21 cellular contexts compared by ENCODE assay signal in genomic region chr16:78832100-78832499, GRCh38.
DNase-seq lines count a peak whose midpoint lies in the region; ATAC-seq and TF ChIP-seq lines count a peak whose summit lies in the region.
"Had no signal": no experiment of that assay in that cellular context is flagged by ENCODE, and none has a peak within 500 bp of the region (broad histone marks: within the 10 kb centered on the region; RNA-seq: fewer than 3 reads in every experiment).

No MANE protein-coding gene starts in this region.

- no peak overlapping the region for H3K56ac ChIP-seq in H9 (ENCODE audit: insufficient read length, low read depth, low read length)

- H3K79me2 ChIP-seq in H9 (ENCODE audit: insufficient read depth, low read length) = no peaks in the 10 kb centered on the region

- no peak overlapping the region for H3T11ph ChIP-seq in H9 (ENCODE audit: low read length)

- peak overlapping the region; percentile 23 for H3K27ac ChIP-seq in H9 (ENCODE audit: insufficient read length, low read depth, low read length)
- H3K27ac ChIP-seq: BLaER1 had no signal

- H3K23me2 ChIP-seq in H9 (ENCODE audit: insufficient read length, low read depth, low read length, poor library complexity, severe bottlenecking) = no peaks in the 10 kb centered on the region

- H3K4me3 Mint-ChIP-seq in H9 (no peak overlapping the region), T-helper 17 cell (peak overlapping the region; percentile 4)
- no peak overlapping the region for H3K4me3 Mint-ChIP-seq in stimulated activated effector memory CD8-positive, alpha-beta T cell treated with anti-CD3 and anti-CD28 coated beads, Interleukin-12 subunit alpha, Interleukin-12 subunit beta, amount 100 ng/mL, for 72 hours
- H3K4me3 Mint-ChIP-seq: CD14-positive monocyte; CD4-positive, alpha-beta memory T cell; CD4-positive, CD25-positive, alpha-beta regulatory T cell; CD8-positive, alpha-beta memory T cell had no signal

- no peak overlapping the region for H2AFZ ChIP-seq in H9 (ENCODE audit: low read length)

- H3K14ac ChIP-seq in H9 (ENCODE audit: insufficient read depth, low read length) = no peak overlapping the region

- no peaks in the 10 kb centered on the region for H3K9me3 ChIP-seq in H9 (ENCODE audit: control insufficient read depth, low read depth, low read length)
- H3K9me3 ChIP-seq in T-helper 17 cell (ENCODE audit: control insufficient read depth, low read length, poor library complexity, severe bottlenecking) = no peaks in the 10 kb centered on the region
- H3K9me3 ChIP-seq: BE2C, BLaER1 had no signal

- no peak overlapping the region for H2AK5ac ChIP-seq in H9 (ENCODE audit: insufficient read length, low read length)

- peaks cover 9 to 12% of the 10 kb centered on the region in 2 experiments for H3K4me1 Mint-ChIP-seq in H9
- H3K4me1 Mint-ChIP-seq in T-helper 17 cell = peaks cover 14% of the 10 kb centered on the region
- peaks cover 19% of the 10 kb centered on the region for H3K4me1 Mint-ChIP-seq in stimulated activated effector memory CD8-positive, alpha-beta T cell treated with anti-CD3 and anti-CD28 coated beads, Interleukin-12 subunit alpha, Interleukin-12 subunit beta, amount 100 ng/mL, for 72 hours
- H3K4me1 Mint-ChIP-seq: CD14-positive monocyte had no signal

- no peak overlapping the region for H4K91ac ChIP-seq in H9 (ENCODE audit: insufficient read length, low read depth, low read length)

- H3K18ac ChIP-seq in H9 (ENCODE audit: insufficient read length, low read depth, low read length) = no peak overlapping the region

- DNase-seq in H9 = no peak
- DNase-seq in T-helper 17 cell = no peak
- no peak for DNase-seq in stimulated activated effector memory CD8-positive, alpha-beta T cell treated with anti-CD3 and anti-CD28 coated beads, Interleukin-12 subunit alpha, Interleukin-12 subunit beta, amount 100 ng/mL, for 72 hours (ENCODE audit: low spot score in 2 of 2)
- no peak for DNase-seq in middle frontal gyrus (ENCODE audit: extremely low spot score, low spot score)
- DNase-seq in NCI-H510A (lab: John Stamatoyannopoulos, UW) = no peak
- DNase-seq: 8988T; ACHN; BE2C; C1 segment of cervical spinal cord; CD4-positive, alpha-beta memory T cell; CD4-positive, CD25-positive, alpha-beta regulatory T cell; CD8-positive, alpha-beta memory T cell; COR-L47; DMS 273 treated with DMSO at 0.1 percent for 48 hours; DMS153; DMS53; DMS79; GF-D8 had no signal

- no peak overlapping the region for H2BK12ac ChIP-seq in H9 (ENCODE audit: insufficient read length, low read depth, low read length)

- TF ChIP-seq CTCF in H9 (conservative IDR thresholded peaks at IDR 0.05) = no peak

- H3K27me3 ChIP-seq in H9 (ENCODE audit: insufficient read depth, low read length) = no peaks in the 10 kb centered on the region
- H3K27me3 ChIP-seq: BE2C, BLaER1 had no signal

- WGBS in H9 (ENCODE audit: extremely low coverage, insufficient read length, low lambda C conversion rate) = no CpG with 5 or more reads among the region's 2 CpGs

- H3K4me2 ChIP-seq in H9 (ENCODE audit: insufficient read depth, insufficient read length, low read length) = no peak overlapping the region
- H3K4me2 ChIP-seq: BLaER1 had no signal

- no peak overlapping the region for H3K23ac ChIP-seq in H9 (ENCODE audit: insufficient read length, low read depth, low read length)

- H3K36me3 Mint-ChIP-seq in H9 (ENCODE audit: insufficient read depth in 1 of 3, low read depth in 3 of 3) (no peaks in the 10 kb centered on the region), T-helper 17 cell (ENCODE audit: low read depth) (no peaks in the 10 kb centered on the region)
- H3K36me3 Mint-ChIP-seq in stimulated activated effector memory CD8-positive, alpha-beta T cell treated with anti-CD3 and anti-CD28 coated beads, Interleukin-12 subunit alpha, Interleukin-12 subunit beta, amount 100 ng/mL, for 72 hours = no peaks in the 10 kb centered on the region
- H3K36me3 Mint-ChIP-seq: CD14-positive monocyte; CD4-positive, alpha-beta memory T cell; CD4-positive, CD25-positive, alpha-beta regulatory T cell; CD8-positive, alpha-beta memory T cell had no signal

- H3K9me3 Mint-ChIP-seq in H9 = no peaks in the 10 kb centered on the region
- no peaks in the 10 kb centered on the region for H3K9me3 Mint-ChIP-seq in stimulated activated effector memory CD8-positive, alpha-beta T cell treated with anti-CD3 and anti-CD28 coated beads, Interleukin-12 subunit alpha, Interleukin-12 subunit beta, amount 100 ng/mL, for 72 hours
- H3K9me3 Mint-ChIP-seq: CD4-positive, alpha-beta memory T cell; CD4-positive, CD25-positive, alpha-beta regulatory T cell; CD8-positive, alpha-beta memory T cell had no signal

- no peak overlapping the region for H3K4ac ChIP-seq in H9 (ENCODE audit: low read depth, low read length)

- ATAC-seq in T-helper 17 cell (no peak), GM18861 (IDR thresholded peaks at IDR 0.05; ENCODE audit: unreplicated experiment) (no peak)
- peak; percentile 70 for ATAC-seq in stimulated activated effector memory CD8-positive, alpha-beta T cell treated with anti-CD3 and anti-CD28 coated beads, Interleukin-12 subunit alpha, Interleukin-12 subunit beta, amount 100 ng/mL, for 72 hours

- H2BK5ac ChIP-seq in H9 (ENCODE audit: insufficient read length, low read length) = no peak overlapping the region

- no peak overlapping the region for H4K5ac ChIP-seq in H9 (ENCODE audit: insufficient read length, low read depth, low read length)

- H2BK20ac ChIP-seq in H9 (ENCODE audit: low read depth, low read length, poor library complexity, severe bottlenecking) = no peak overlapping the region

- H4K8ac ChIP-seq in H9 (replicated peaks; ENCODE audit: insufficient read length, low read depth, low read length) = no peak overlapping the region

- H4K20me1 ChIP-seq in H9 (ENCODE audit: control insufficient read depth, insufficient read depth, insufficient read length) = no peaks in the 10 kb centered on the region
- H4K20me1 ChIP-seq: BLaER1 had no signal

- H2BK15ac ChIP-seq in H9 (ENCODE audit: low read depth, low read length) = no peak overlapping the region

- H3K4me1 ChIP-seq in H9 (ENCODE audit: insufficient read depth, low read length) = no peaks in the 10 kb centered on the region
- H3K4me1 ChIP-seq: BE2C, BLaER1 had no signal

- H3K9ac ChIP-seq in H9 (ENCODE audit: extremely low read depth, insufficient read length, low read length) = no peak overlapping the region
- H3K9ac ChIP-seq: BLaER1 had no signal

- H2BK120ac ChIP-seq in H9 (ENCODE audit: low read depth, low read length, poor library complexity, severe bottlenecking) = no peak overlapping the region

- no peak overlapping the region for H3K27ac Mint-ChIP-seq in H9
- H3K27ac Mint-ChIP-seq in T-helper 17 cell = no peak overlapping the region
- peak overlapping the region; percentile 3 for H3K27ac Mint-ChIP-seq in stimulated activated effector memory CD8-positive, alpha-beta T cell treated with anti-CD3 and anti-CD28 coated beads, Interleukin-12 subunit alpha, Interleukin-12 subunit beta, amount 100 ng/mL, for 72 hours
- H3K27ac Mint-ChIP-seq: CD14-positive monocyte; CD4-positive, CD25-positive, alpha-beta regulatory T cell had no signal

- no peaks in the 10 kb centered on the region for H3K27me3 Mint-ChIP-seq in H9 (ENCODE audit: low read depth)
- H3K27me3 Mint-ChIP-seq in T-helper 17 cell = no peaks in the 10 kb centered on the region
- H3K27me3 Mint-ChIP-seq: CD4-positive, alpha-beta memory T cell; CD4-positive, CD25-positive, alpha-beta regulatory T cell; CD8-positive, alpha-beta memory T cell had no signal

- no peaks in the 10 kb centered on the region for H3K79me1 ChIP-seq in H9 (ENCODE audit: insufficient read depth, low read depth, low read length, poor library complexity, severe bottlenecking)
